Comparison of ENCODE assay signal across 1 cellular context in genomic region chr16:82093901-82094300, GRCh38.
TF ChIP-seq lines count a peak whose summit lies in the region.

No MANE protein-coding gene starts in this region.

TF ChIP-seq in H1, 55 proteins besides CTCF, POLR2A, EP300 and RAD21:
- TF ChIP-seq SP4 (IDR thresholded peaks at IDR 0.05; ENCODE audit: low read length) (no peak), POU5F1 (IDR thresholded peaks at IDR 0.05; ENCODE audit: low read depth, low read length) (no peak), TBP (IDR thresholded peaks at IDR 0.05; ENCODE audit: low read depth, low read length) (no peak), SIN3A (conservative IDR thresholded peaks at IDR 0.05 in 1 of 2, IDR thresholded peaks at IDR 0.05 in 1 of 2; ENCODE audit: low read depth in 1 of 2, low read length in 2 of 2) (no peak), MAX (IDR thresholded peaks at IDR 0.05) (no peak), SP1 (IDR thresholded peaks at IDR 0.05; ENCODE audit: low read depth, low read length) (no peak), CEBPB (IDR thresholded peaks at IDR 0.05; ENCODE audit: low read depth, low read length) (no peak), BRCA1 (IDR thresholded peaks at IDR 0.05; ENCODE audit: low read depth, low read length) (no peak), SAP30 (IDR thresholded peaks at IDR 0.05; ENCODE audit: insufficient read depth, insufficient replicate concordance, low read length) (no peak), SIRT6 (IDR thresholded peaks at IDR 0.05; ENCODE audit: low read length) (no peak), RXRA (IDR thresholded peaks at IDR 0.05; ENCODE audit: insufficient read depth, low read depth, low read length) (no peak), CBX5 (IDR thresholded peaks at IDR 0.05; ENCODE audit: low read depth, low read length) (no peak)
TF ChIP-seq in H1: peak in this region for 0.
